15 cellular contexts compared by ENCODE assay signal in the genomic region with DNA sequence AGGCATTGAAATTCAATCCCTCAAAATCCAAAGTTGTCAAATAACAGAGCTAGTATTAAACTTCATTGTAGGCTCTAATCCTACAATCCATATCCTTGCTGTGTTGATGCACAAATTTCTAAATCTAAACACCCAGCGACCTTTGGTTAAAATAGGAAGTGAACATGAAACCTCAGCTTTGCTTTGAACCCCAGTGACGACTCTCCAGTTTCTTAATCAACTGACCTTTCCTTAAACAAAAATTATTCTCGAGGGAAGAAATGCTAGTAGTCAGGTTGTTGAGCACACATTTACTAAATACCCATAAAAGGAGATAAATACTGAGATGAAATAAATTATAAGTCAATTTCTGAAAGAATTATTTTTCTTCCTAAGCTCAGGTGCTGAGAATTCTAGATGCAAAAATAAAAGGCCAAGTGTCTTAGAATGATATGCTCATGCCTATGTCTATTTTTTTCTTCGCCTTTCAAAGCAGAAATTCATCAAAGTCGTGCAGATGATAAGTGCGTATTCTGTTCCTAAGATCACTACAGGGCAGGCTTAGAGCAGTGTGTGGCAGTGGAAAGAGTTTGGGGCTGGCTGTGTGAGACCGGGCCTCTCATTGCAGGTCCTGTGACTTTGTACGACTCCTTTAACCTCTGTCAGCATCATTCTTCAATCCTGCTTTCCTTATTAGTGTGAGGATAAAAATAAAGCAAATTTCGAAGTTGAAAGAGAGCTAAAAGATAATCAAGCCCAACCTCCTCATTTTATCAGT.
"Had no signal": no experiment of that assay in that cellular context is flagged by ENCODE, and none has a peak within 500 bp of the region (broad histone marks: within the 10 kb centered on the region; RNA-seq: fewer than 3 reads in every experiment).

No MANE protein-coding gene starts in this region.

- H3K36me3 ChIP-seq: ascending aorta, colonic mucosa, gastroesophageal sphincter, left ventricle myocardium inferior, neutrophil, right atrium auricular region, WERI-Rb-1 had no signal

- DNase-seq: activated CD4-positive, alpha-beta T cell treated with anti-CD3 and anti-CD28 coated beads for 4 hours; activated naive CD4-positive, alpha-beta T cell; colonic mucosa; left ventricle myocardium inferior; mesendoderm; small intestine; T-helper 9 cell; WERI-Rb-1 had no signal

- ATAC-seq: gastroesophageal sphincter had no signal

- H3K4me1 ChIP-seq: colonic mucosa, left ventricle myocardium inferior, right atrium auricular region had no signal

- H3K4me3 ChIP-seq: ascending aorta, colonic mucosa, gastroesophageal sphincter, left ventricle myocardium inferior, right atrium auricular region had no signal

- H3K9me3 ChIP-seq: ascending aorta, colonic mucosa, gastroesophageal sphincter, neutrophil, right atrium auricular region had no signal

- H3K4me3 Mint-ChIP-seq: activated T-helper 1 cell treated with anti-CD3 and anti-CD28 coated beads, Interleukin-12 subunit alpha, Interleukin-12 subunit beta, Interleukin-2, Interleukin-4 antibody, amounts not matched to agents 30 ng/mL and 10 ng/mL and 1 ng/mL, durations not matched to agents 14 hours and 24 hours and 36 hours had no signal

- FAIRE-seq: bronchial epithelial cell, keratinocyte, small intestine had no signal

- H3K27me3 ChIP-seq: ascending aorta, colonic mucosa, gastroesophageal sphincter, neutrophil, right atrium auricular region had no signal

- H3K27ac ChIP-seq: ascending aorta, colonic mucosa, gastroesophageal sphincter, left ventricle myocardium inferior, neutrophil, right atrium auricular region, WERI-Rb-1 had no signal

- H3K27ac Mint-ChIP-seq: activated T-helper 1 cell treated with anti-CD3 and anti-CD28 coated beads, Interleukin-12 subunit alpha, Interleukin-12 subunit beta, Interleukin-2, Interleukin-4 antibody, amounts not matched to agents 30 ng/mL and 10 ng/mL and 1 ng/mL, durations not matched to agents 14 hours and 24 hours and 36 hours had no signal
